In the genomic region with DNA sequence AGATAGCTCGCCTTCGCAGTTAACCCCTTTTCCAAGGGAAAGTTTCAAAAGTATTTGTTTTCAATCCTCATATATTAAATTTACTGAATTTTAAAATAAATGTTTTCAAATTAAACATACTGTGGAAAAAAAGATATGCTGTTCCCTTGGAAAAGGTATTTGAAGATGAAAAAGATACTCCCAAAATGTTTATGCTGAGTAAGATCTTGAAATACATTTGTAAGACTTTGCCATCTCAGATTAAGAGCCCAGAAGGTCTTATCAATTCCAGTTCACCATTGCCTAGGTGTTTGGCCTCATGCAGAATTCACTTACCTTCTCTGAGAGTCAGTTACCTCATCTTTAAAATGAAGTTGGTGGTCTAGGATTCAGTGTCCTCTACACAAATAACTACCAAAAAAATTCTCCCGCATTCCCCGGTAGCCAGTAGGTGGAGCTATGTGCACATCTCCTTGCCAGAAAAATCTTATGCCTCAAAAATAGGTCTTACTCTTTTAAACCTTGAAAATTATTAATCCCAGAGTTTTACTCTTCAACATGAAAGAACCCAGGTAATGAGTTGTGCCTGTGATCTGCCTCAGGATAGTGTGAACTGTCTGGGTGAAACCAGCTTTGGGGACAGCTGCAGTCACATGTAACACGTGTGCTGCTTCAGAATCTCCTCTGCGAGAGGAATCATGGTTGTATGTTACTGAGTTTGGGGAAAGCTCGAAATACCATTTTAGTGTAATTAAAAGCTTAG, we compare ENCODE assay signal across 8 cellular contexts.
A peak's percentile ranks its signal among the peaks of the same experiment; 100 is the strongest.
DNase-seq lines count a peak whose midpoint lies in the region; ATAC-seq and TF ChIP-seq lines count a peak whose summit lies in the region.

No MANE protein-coding gene starts in this region.

- no peaks in the 10 kb centered on the region for H3K4me1 Mint-ChIP-seq in neural crest cell

- no peak for TF ChIP-seq EP300 in upper lobe of left lung (IDR thresholded peaks at IDR 0.05)

- TF ChIP-seq CTCF in AG04449 (IDR thresholded peaks at IDR 0.05; ENCODE audit: insufficient read depth, low read length, missing control alignments) = peak; percentile 71
- TF ChIP-seq CTCF in GM12865 (IDR thresholded peaks at IDR 0.05; ENCODE audit: insufficient read depth, low read depth, low read length, missing control alignments) = peak; percentile 86
- TF ChIP-seq CTCF in neural crest cell (conservative IDR thresholded peaks at IDR 0.05) = peak; percentile 92
- peak; percentile 34 to 71 (median 62) for TF ChIP-seq CTCF in upper lobe of left lung (IDR thresholded peaks at IDR 0.05)

- DNase-seq in AG04449 (ENCODE audit: low read depth, low spot score) (no peak), GM12865 (ENCODE audit: low read depth) (peak; percentile 66), NCI-H2227 (lab: John Stamatoyannopoulos, UW; ENCODE audit: unreplicated experiment) (peak; percentile 44), erythroblast (lab: John Stamatoyannopoulos, UW) (peak; percentile 42 to 71), neural crest cell (ENCODE audit: low read depth, low spot score) (peak; percentile 44), upper lobe of left lung (no peak)
- DNase-seq in activated CD8-positive, alpha-beta memory T cell treated with anti-CD3 and anti-CD28 coated beads for 24 hours = peak; percentile 72

- no peak overlapping the region for H3K4me3 Mint-ChIP-seq in neural crest cell

- WGBS in upper lobe of left lung, 2 donors = 59 to 71% methylated on average over 7 of the region's 7 CpGs

- peaks cover 7 to 97% (median 68%) of the 10 kb centered on the region in 4 donors for H3K36me3 ChIP-seq in upper lobe of left lung

- H3K4me3 ChIP-seq in AG04449 (ENCODE audit: low read depth, low read length) = no peak overlapping the region
- no peak overlapping the region for H3K4me3 ChIP-seq in GM12865 (ENCODE audit: low read depth, low read length)
- H3K4me3 ChIP-seq in upper lobe of left lung = no peak overlapping the region

- CTCF ChIA-PET in AG04449 (lab: Yijun Ruan, JAX) = interaction anchor here (0.6 to 5.0 kb wide), 38 partner anchors 9 to 396 kb away, joined by 3 to 55 read pairs (median 4); a partner anchor contains a TSS

- no peak overlapping the region for H3K27ac Mint-ChIP-seq in neural crest cell (ENCODE audit: unreplicated experiment)

- H3K9me3 ChIP-seq in upper lobe of left lung = no peaks in the 10 kb centered on the region

- ATAC-seq in upper lobe of left lung (ENCODE audit: low FRiP score in 2 of 2) = peak in 1 of 2 donors; percentile 63
- no peak for ATAC-seq in HG03460 (IDR thresholded peaks at IDR 0.05; ENCODE audit: unreplicated experiment)

- no peaks in the 10 kb centered on the region for H3K27me3 Mint-ChIP-seq in neural crest cell (ENCODE audit: low read depth)

- no peaks in the 10 kb centered on the region for H3K27me3 ChIP-seq in upper lobe of left lung

- POLR2A ChIA-PET in AG04449 (lab: Yijun Ruan, JAX) = no interaction called here

- TF ChIP-seq POLR2A in erythroblast (IDR thresholded peaks at IDR 0.05; ENCODE audit: low read length) = no peak
- no peak for TF ChIP-seq POLR2A in upper lobe of left lung (IDR thresholded peaks at IDR 0.05)

- no peak overlapping the region for H3K27ac ChIP-seq in upper lobe of left lung

- H3K4me1 ChIP-seq in upper lobe of left lung = no peaks in the 10 kb centered on the region

- peaks cover 18% of the 10 kb centered on the region for H3K36me3 Mint-ChIP-seq in neural crest cell (ENCODE audit: low read depth)

- H3K9me3 Mint-ChIP-seq in neural crest cell = no peaks in the 10 kb centered on the region

Comparison
In these comparisons a context has a peak if more than half of its experiments do, and no peak if none do; other contexts are left out.
1. DNase-seq: peak in GM12865 (single experiment), NCI-H2227 (single experiment), activated CD8-positive, alpha-beta memory T cell treated with anti-CD3 and anti-CD28 coated beads for 24 hours (single experiment), erythroblast (2 of 2) and neural crest cell (single experiment); none in AG04449 (single experiment) and upper lobe of left lung (0 of 2).
2. Peak in every context shown above with its lines, with median percentiles within 50 percentile points of each other: CTCF ChIP-seq.